1 cellular context compared by ENCODE assay signal in genomic region chr4:38873290-38873949, GRCh38.
TF ChIP-seq lines count a peak whose summit lies in the region.

No MANE protein-coding gene starts in this region.

TF ChIP-seq in HepG2, 621 proteins besides CTCF, POLR2A, EP300 and RAD21:
- peak; percentile 49 for TF ChIP-seq RBM22 (optimal IDR thresholded peaks at IDR 0.05; ENCODE audit: low read length)
- 0 out of 2 replicates have a peak, but pooled peaks have one; percentile 61 for TF ChIP-seq ZKSCAN1 (IDR thresholded peaks at IDR 0.05; ENCODE audit: low read length)
- TF ChIP-seq THRA (CRISPR knock-in tag; IDR thresholded peaks at IDR 0.05; ENCODE audit: borderline replicate concordance): 0 out of 2 replicates have a peak, but pooled peaks have one; percentile 29
- TF ChIP-seq SOX13 (IDR thresholded peaks at IDR 0.05): no peak
- 0 out of 4 replicates have a peak, but pooled peaks of 1 of the 2 experiments have one; percentile 8 for TF ChIP-seq SOX13 (CRISPR knock-in tag; conservative IDR thresholded peaks at IDR 0.05 in 1 of 2, IDR thresholded peaks at IDR 0.05 in 1 of 2)
- TF ChIP-seq MTA1 (CRISPR knock-in tag; IDR thresholded peaks at IDR 0.05; ENCODE audit: borderline replicate concordance): no peak
- TF ChIP-seq EHMT2 (IDR thresholded peaks at IDR 0.05; ENCODE audit: borderline replicate concordance, low read depth, low read length): 0 out of 2 replicates have a peak, but pooled peaks have one; percentile 21
- no peak for TF ChIP-seq ZNF746 (CRISPR knock-in tag; IDR thresholded peaks at IDR 0.05)
- TF ChIP-seq ARID5B (CRISPR knock-in tag; IDR thresholded peaks at IDR 0.05): 0 out of 2 replicates have a peak, but pooled peaks have one; percentile 9
